Comparison of ENCODE assay signal across 8 cellular contexts in the genomic region with DNA sequence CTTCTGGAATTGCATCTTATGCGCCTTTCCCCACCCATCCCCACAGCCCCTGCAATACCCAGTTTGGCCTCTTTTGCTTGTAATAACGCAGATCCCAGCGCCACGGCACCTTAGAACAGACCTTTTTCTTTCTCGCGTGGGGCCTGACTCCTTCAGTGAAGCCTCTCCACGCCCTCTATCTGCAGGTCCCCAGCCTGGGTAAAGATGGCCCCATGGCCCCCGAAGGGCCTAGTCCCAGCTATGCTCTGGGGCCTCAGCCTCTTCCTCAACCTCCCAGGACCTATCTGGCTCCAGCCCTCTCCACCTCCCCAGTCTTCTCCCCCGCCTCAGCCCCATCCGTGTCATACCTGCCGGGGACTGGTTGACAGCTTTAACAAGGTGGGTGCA. TPM values are rescaled to one million over a fixed set of nuclear protein-coding genes. Genes with fewer than 3 reads are reported as not detected.
DNase-seq lines count a peak whose midpoint lies in the region; ATAC-seq and TF ChIP-seq lines count a peak whose summit lies in the region.

No MANE protein-coding gene starts in this region.

- in situ Hi-C loops in gastrocnemius medialis (cut with MboI; ENCODE audit: low sequenced_read_pairs in 4 of 4): loop anchor here in 2 of 4 donors (10.0 kb wide), 2 partner anchors 89 to 91 kb away; partner anchors contain the start of genes FANCD2 (in 1 of the 2) and RPUSD3 (in 1 of the 2)

- peak; percentile 39 for TF ChIP-seq CTCF in fibroblast of the aortic adventitia (IDR thresholded peaks at IDR 0.05; ENCODE audit: insufficient read depth, low read length)
- peak in 2 of 5 experiments; percentile 11 to 28 for TF ChIP-seq CTCF in gastrocnemius medialis (IDR thresholded peaks at IDR 0.05 in 4 of 5, conservative IDR thresholded peaks at IDR 0.05 in 1 of 5)

- peak in 1 of 2 donors; percentile 0 for ATAC-seq in gastrocnemius medialis
- ATAC-seq in HG02759 (IDR thresholded peaks at IDR 0.05; ENCODE audit: unreplicated experiment): no peak
- ATAC-seq in GM21576 (IDR thresholded peaks at IDR 0.05; ENCODE audit: unreplicated experiment): no peak

- intact Hi-C loops in gastrocnemius medialis (cut with DNase I; ENCODE audit: low total_unique reads): loop anchor here (5.0 to 10.0 kb wide), 2 partner anchors 211 to 293 kb away; partner anchors contain the start of gene VHL

- peaks cover 27 to 29% of the 10 kb centered on the region in 2 donors for H3K4me1 ChIP-seq in gastrocnemius medialis

- TF ChIP-seq POLR2A in gastrocnemius medialis (IDR thresholded peaks at IDR 0.05): no peak

- no peaks in the 10 kb centered on the region for H3K9me3 ChIP-seq in gastrocnemius medialis

- DNase-seq in activated effector memory CD4-positive, alpha-beta T cell treated with anti-CD3 and anti-CD28 coated beads, Interleukin-2, amount 50 U/mL, for 16 hours: peak; percentile 74
- no peak for DNase-seq in activated effector memory CD4-positive, alpha-beta T cell treated with Interleukin-2 at 50 U/mL for 16 hours
- DNase-seq in UCSD-AML1 (lab: John Stamatoyannopoulos, UW; ENCODE audit: unreplicated experiment) (peak; percentile 65), fibroblast of the aortic adventitia (ENCODE audit: low read depth) (peak; percentile 45), gastrocnemius medialis (no peak), GDM1 (lab: John Stamatoyannopoulos, UW) (no peak)

- peak overlapping the region; percentile 88 to 97 (median 96) for H3K27ac ChIP-seq in gastrocnemius medialis

- H3K36me3 ChIP-seq in gastrocnemius medialis: peaks cover 0 to 47% of the 10 kb centered on the region in 2 donors

- H3K4me3 ChIP-seq in fibroblast of the aortic adventitia (ENCODE audit: low read depth, low read length) (peak overlapping the region; percentile 78), gastrocnemius medialis (peak overlapping the region; percentile 85 to 94 (median 88))

- H3K27me3 ChIP-seq in gastrocnemius medialis: no peaks in the 10 kb centered on the region

RNA-seq across cellular contexts. Expression of gene CRELD1, which starts 0.6 kb away (rescaled TPM):
- total RNA-seq in fibroblast of the aortic adventitia (ENCODE audit: low replicate concordance): 7.2 and 13.2 TPM in 2 replicates
- 10 to 100 TPM; 31.6 to 42.3 (median 37.1) TPM for total RNA-seq in gastrocnemius medialis

RNA-seq across cellular contexts. Expression of gene IL17RC, which starts 17.3 kb away (rescaled TPM):
- 47.9 and 52.2 TPM in 2 replicates for total RNA-seq in fibroblast of the aortic adventitia (ENCODE audit: low replicate concordance)
- total RNA-seq in gastrocnemius medialis: 10 to 100 TPM; 14.8 to 67.3 (median 47.2) TPM

RNA-seq across cellular contexts. Expression of gene PRRT3, which starts 18.0 kb away (rescaled TPM):
- total RNA-seq in fibroblast of the aortic adventitia (ENCODE audit: low replicate concordance) (4.2 and 5.5 TPM in 2 replicates), gastrocnemius medialis (1 to 10 TPM in 3 of 4 donors, under 1 TPM in 1; 0.92 to 7.4 (median 2.5) TPM)

RNA-seq across cellular contexts. Expression of gene IL17RE, which starts 31.6 kb away (rescaled TPM):
- total RNA-seq in fibroblast of the aortic adventitia (ENCODE audit: low replicate concordance) (1.5 and 3.1 TPM in 2 replicates), gastrocnemius medialis (1 to 10 TPM in 1 of 4 donors, under 1 TPM in 2, not detected in 1; 0.20 to 1.5 (median 0.64) TPM)

RNA-seq across cellular contexts. Expression of gene JAGN1, which starts 43.8 kb away (rescaled TPM):
- total RNA-seq in fibroblast of the aortic adventitia (ENCODE audit: low replicate concordance) (9.8 and 25.8 TPM in 2 replicates), gastrocnemius medialis (10 to 100 TPM; 42.8 to 96.4 (median 67.0) TPM)

Comparison
In these comparisons a context has a peak if more than half of its experiments do, and no peak if none do; other contexts are left out.
1. DNase-seq: peak in activated effector memory CD4-positive, alpha-beta T cell treated with anti-CD3 and anti-CD28 coated beads, Interleukin-2, amount 50 U/mL, for 16 hours (single experiment), UCSD-AML1 (single experiment) and fibroblast of the aortic adventitia (single experiment); none in activated effector memory CD4-positive, alpha-beta T cell treated with Interleukin-2 at 50 U/mL for 16 hours (single experiment), gastrocnemius medialis (0 of 2) and GDM1 (single experiment).